1 cellular context compared by ENCODE assay signal in genomic region chr5:142472306-142472951, GRCh38.
TF ChIP-seq lines count a peak whose summit lies in the region.

No MANE protein-coding gene starts in this region.

TF ChIP-seq in WTC11, 78 proteins besides CTCF, POLR2A, EP300 and RAD21 (continued from another document):
- TF ChIP-seq ARID4B (CRISPR knock-in tag; IDR thresholded peaks at IDR 0.05; ENCODE audit: borderline replicate concordance): no peak
